In genomic region chr2:139160838-139161237, GRCh38 we compare ENCODE assay signal across 30 cellular contexts.
DNase-seq lines count a peak whose midpoint lies in the region.
"Had no signal": no experiment of that assay in that cellular context is flagged by ENCODE, and none has a peak within 500 bp of the region (broad histone marks: within the 10 kb centered on the region; RNA-seq: fewer than 3 reads in every experiment).

No MANE protein-coding gene starts in this region.

- no peaks in the 10 kb centered on the region for H4K20me1 ChIP-seq in BLaER1 treated with 17β-estradiol and CSF1 and Interleukin-3, amounts not matched to agents 10 nM and 100 nM

- no peak overlapping the region for H2BK5ac ChIP-seq in mesenchymal stem cell (ENCODE audit: low read depth, low read length, poor library complexity, severe bottlenecking)

- H3K18ac ChIP-seq in mesenchymal stem cell (ENCODE audit: low read depth in 1 of 2, low read length in 2 of 2), result no peak overlapping the region

- no peaks in the 10 kb centered on the region for H3K27me3 ChIP-seq in BLaER1 treated with 17β-estradiol and CSF1 and Interleukin-3, amounts not matched to agents 10 nM and 100 nM
- H3K27me3 ChIP-seq in mesenchymal stem cell (ENCODE audit: control insufficient read depth in 1 of 2, insufficient read depth in 1 of 2, low read length in 2 of 2), result no peaks in the 10 kb centered on the region
- H3K27me3 ChIP-seq: neutrophil, SJCRH30, transverse colon had no signal

- no peak overlapping the region for H2BK120ac ChIP-seq in mesenchymal stem cell (ENCODE audit: low read depth, low read length)

- no peaks in the 10 kb centered on the region for H3K79me1 ChIP-seq in mesenchymal stem cell (replicated peaks; ENCODE audit: low read length, poor library complexity, severe bottlenecking)

- H3K36me3 ChIP-seq in BLaER1 treated with 17β-estradiol and CSF1 and Interleukin-3, amounts not matched to agents 10 nM and 100 nM, result no peaks in the 10 kb centered on the region
- H3K36me3 ChIP-seq in mesenchymal stem cell (ENCODE audit: control insufficient read depth in 1 of 2, insufficient read depth in 2 of 2, low read depth in 1 of 2, low read length in 2 of 2), result no peaks in the 10 kb centered on the region
- H3K36me3 ChIP-seq: left ventricle myocardium inferior, neutrophil, SJCRH30, transverse colon had no signal

- no peak overlapping the region for H4K91ac ChIP-seq in mesenchymal stem cell (ENCODE audit: low read length)

- H2BK12ac ChIP-seq in mesenchymal stem cell (ENCODE audit: low read length in 2 of 2), result no peak overlapping the region

- no peak overlapping the region for H3K9ac ChIP-seq in BLaER1 treated with 17β-estradiol and CSF1 and Interleukin-3, amounts not matched to agents 10 nM and 100 nM
- H3K9ac ChIP-seq in mesenchymal stem cell (ENCODE audit: low read length), result no peak overlapping the region

- H3K9me3 ChIP-seq in BLaER1 treated with 17β-estradiol and CSF1 and Interleukin-3, amounts not matched to agents 10 nM and 100 nM (replicated peaks in 1 of 11), result no peaks in the 10 kb centered on the region
- no peaks in the 10 kb centered on the region for H3K9me3 ChIP-seq in mesenchymal stem cell (ENCODE audit: control insufficient read depth, low read length)
- H3K9me3 ChIP-seq: neutrophil, SJCRH30, transverse colon had no signal

- WGBS in mesenchymal stem cell, result no CpG with 5 or more reads among the region's 1 CpG

- peaks cover 0 to 23% (median 13%) of the 10 kb centered on the region in 10 experiments; a peak in 14 of 20 replicates for H3K4me1 ChIP-seq in BLaER1 treated with 17β-estradiol and CSF1 and Interleukin-3, amounts not matched to agents 10 nM and 100 nM
- no peaks in the 10 kb centered on the region for H3K4me1 ChIP-seq in mesenchymal stem cell (ENCODE audit: control insufficient read depth, insufficient read depth, low read depth, low read length)
- H3K4me1 ChIP-seq: left ventricle myocardium inferior, SJCRH30, transverse colon had no signal

- peak overlapping the region in 2 of 11 experiments; percentile 37 to 52; a peak in 2 of 22 replicates for H3K27ac ChIP-seq in BLaER1 treated with 17β-estradiol and CSF1 and Interleukin-3, amounts not matched to agents 10 nM and 100 nM
- H3K27ac ChIP-seq in mesenchymal stem cell (ENCODE audit: low read length, poor library complexity, severe bottlenecking), result no peak overlapping the region
- H3K27ac ChIP-seq: left ventricle myocardium inferior, neutrophil, SJCRH30, transverse colon had no signal

- H2AK5ac ChIP-seq in mesenchymal stem cell (ENCODE audit: low read length, severe bottlenecking), result no peak overlapping the region

- H2AFZ ChIP-seq in mesenchymal stem cell (ENCODE audit: low read depth, low read length), result no peak overlapping the region

- H3K4me3 ChIP-seq in BLaER1 treated with 17β-estradiol and CSF1 and Interleukin-3, amounts not matched to agents 10 nM and 100 nM, result no peak overlapping the region
- H3K4me3 ChIP-seq in mesenchymal stem cell (ENCODE audit: insufficient read depth in 1 of 2, low read depth in 1 of 2, low read length in 2 of 2), result no peak overlapping the region
- H3K4me3 ChIP-seq: left ventricle myocardium inferior, SJCRH30, transverse colon had no signal

- DNase-seq in HT1080 (ENCODE audit: low read depth) (peak; percentile 76), SK-N-DZ (ENCODE audit: low spot score) (peak; percentile 71), mesenchymal stem cell (peak; percentile 2), Kasumi-1 (lab: John Stamatoyannopoulos, UW) (no peak), GM03348 (ENCODE audit: low spot score) (no peak), NCI-H2081 (lab: John Stamatoyannopoulos, UW) (no peak), putamen (ENCODE audit: low spot score) (no peak)
- DNase-seq: activated CD4-positive, alpha-beta T cell treated with anti-CD3 and anti-CD28 coated beads, Interleukin-2, amount 50 U/mL, for 1 hour; activated effector memory CD4-positive, alpha-beta T cell treated with anti-CD3 and anti-CD28 coated beads, Interleukin-2, amount 50 U/mL, for 16 hours; activated naive CD8-positive, alpha-beta T cell treated with anti-CD3 and anti-CD28 coated beads for 36 hours; activated T-cell treated with anti-CD3 and anti-CD28 coated beads, Interleukin-2, amount 50 U/mL, for 24 hours; aorta; DND-41; GF-D8; glutamatergic neuron; HCEC 1CT; left ventricle myocardium inferior; naive thymus-derived CD4-positive, alpha-beta T cell; NCI-H1092 treated with DMSO at 0.1 percent for 48 hours; NCI-H187; NCI-H2227 treated with DMSO at 0.1 percent for 48 hours; NCI-H748 treated with DMSO at 0.1 percent for 48 hours; posterior cingulate gyrus; RPMI8226; stimulated activated CD4-positive, alpha-beta T cell treated with anti-CD3 and anti-CD28 coated beads, Interleukin-15, amount 100 ng/mL, for 24 hours; T1000; transverse colon had no signal

- H3K23ac ChIP-seq in mesenchymal stem cell (ENCODE audit: low read length in 2 of 2), result no peak overlapping the region

- no peak overlapping the region for H3K14ac ChIP-seq in mesenchymal stem cell (ENCODE audit: low read length in 2 of 2)

- peak overlapping the region in 7 of 11 experiments; percentile 24 to 64 (median 36); a peak in 12 of 22 replicates for H3K4me2 ChIP-seq in BLaER1 treated with 17β-estradiol and CSF1 and Interleukin-3, amounts not matched to agents 10 nM and 100 nM
- H3K4me2 ChIP-seq in mesenchymal stem cell (ENCODE audit: low read length, poor library complexity, severe bottlenecking), result no peak overlapping the region

- no peak overlapping the region for H4K8ac ChIP-seq in mesenchymal stem cell (ENCODE audit: low read length)

- H2BK15ac ChIP-seq in mesenchymal stem cell (ENCODE audit: low read depth, poor library complexity, severe bottlenecking), result no peak overlapping the region

- no peak overlapping the region for H3K4ac ChIP-seq in mesenchymal stem cell (ENCODE audit: low read depth in 1 of 2, low read length in 2 of 2)

Comparison
In these comparisons a context has a peak if more than half of its experiments do, and no peak if none do; other contexts are left out.
1. DNase-seq: peak in HT1080 (single experiment), SK-N-DZ (single experiment) and mesenchymal stem cell (single experiment); none in Kasumi-1 (0 of 2), GM03348 (single experiment), NCI-H2081 (0 of 2) and putamen (single experiment).